ENCODE assay signal across 2 cellular contexts in genomic region chr1:21590906-21591301, GRCh38.
TF ChIP-seq lines count a peak whose summit lies in the region.

No MANE protein-coding gene starts in this region.

TF ChIP-seq in HEK293, 187 proteins besides CTCF, POLR2A, EP300 and RAD21 (continued from another document and continues in another):
- TF ChIP-seq ZNF280C (tag by site-specific recombination; IDR thresholded peaks at IDR 0.05) (no peak), INSM2 (tag by site-specific recombination; IDR thresholded peaks at IDR 0.05) (no peak), ZNF843 (tag by site-specific recombination; IDR thresholded peaks at IDR 0.05) (no peak), GLIS1 (tag by site-specific recombination; IDR thresholded peaks at IDR 0.05) (no peak), ZNF677 (tag by site-specific recombination; IDR thresholded peaks at IDR 0.05) (no peak), SETDB1 (IDR thresholded peaks at IDR 0.05; ENCODE audit: insufficient read length, low read length) (no peak), ZFP3 (tag by site-specific recombination; IDR thresholded peaks at IDR 0.05; ENCODE audit: low read depth) (no peak), RBAK (tag by site-specific recombination; IDR thresholded peaks at IDR 0.05) (no peak), PRDM6 (tag by site-specific recombination; IDR thresholded peaks at IDR 0.05) (no peak), ZNF2 (tag by site-specific recombination; IDR thresholded peaks at IDR 0.05) (no peak), ZNF600 (tag by site-specific recombination; IDR thresholded peaks at IDR 0.05) (0 out of 2 replicates have a peak, but pooled peaks have one; percentile 18), WT1 (tag by site-specific recombination; IDR thresholded peaks at IDR 0.05) (no peak), ZNF639 (tag by site-specific recombination; IDR thresholded peaks at IDR 0.05) (no peak), ZBTB8A (tag by site-specific recombination; IDR thresholded peaks at IDR 0.05) (no peak), SP7 (tag by site-specific recombination; IDR thresholded peaks at IDR 0.05) (peak; percentile 38), ZNF624 (tag by site-specific recombination; IDR thresholded peaks at IDR 0.05) (no peak), PATZ1 (tag by site-specific recombination; IDR thresholded peaks at IDR 0.05) (0 out of 2 replicates have a peak, but pooled peaks have one; percentile 1)

TF ChIP-seq in K562, 482 proteins besides CTCF, POLR2A, EP300 and RAD21 (continued from another document):
- TF ChIP-seq PKNOX1 (IDR thresholded peaks at IDR 0.05) (peak; percentile 86), ZBTB7A (IDR thresholded peaks at IDR 0.05; ENCODE audit: borderline replicate concordance, control insufficient read depth, low read depth, low read length) (no peak), ZNF766 (CRISPR knock-in tag; conservative IDR thresholded peaks at IDR 0.05) (no peak), FOS (IDR thresholded peaks at IDR 0.05; ENCODE audit: extremely low read depth, insufficient read length) (no peak), GTF2E2 (tag; IDR thresholded peaks at IDR 0.05) (no peak), CEBPZ (IDR thresholded peaks at IDR 0.05; ENCODE audit: borderline replicate concordance, low read depth, low read length) (no peak), ESRRB (CRISPR knock-in tag; IDR thresholded peaks at IDR 0.05; ENCODE audit: borderline replicate concordance) (no peak), ZNF324 (CRISPR knock-in tag; IDR thresholded peaks at IDR 0.05) (no peak), NKRF (IDR thresholded peaks at IDR 0.05; ENCODE audit: borderline replicate concordance) (no peak), ZZZ3 (IDR thresholded peaks at IDR 0.05) (no peak), FOXM1 (IDR thresholded peaks at IDR 0.05; ENCODE audit: low read depth) (no peak), FOXM1 (CRISPR knock-in tag; IDR thresholded peaks at IDR 0.05; ENCODE audit: low read depth) (no peak), MEIS2 (IDR thresholded peaks at IDR 0.05; ENCODE audit: partially characterized antibody) (peak; percentile 27), CEBPB (tag; IDR thresholded peaks at IDR 0.05) (no peak), ELF1 (tag; IDR thresholded peaks at IDR 0.05) (no peak), RNF219 (CRISPR knock-in tag; IDR thresholded peaks at IDR 0.05) (no peak), PBX2 (CRISPR knock-in tag; IDR thresholded peaks at IDR 0.05; ENCODE audit: low read depth) (peak; percentile 33; the same call in 1 of the 2 replicates), PBX2 (tag; conservative IDR thresholded peaks at IDR 0.05; ENCODE audit: low read depth) (peak; percentile 42; the same call in 1 of the 2 replicates), THAP12 (CRISPR knock-in tag; IDR thresholded peaks at IDR 0.05) (no peak), ELF4 (CRISPR knock-in tag; IDR thresholded peaks at IDR 0.05) (no peak)
TF ChIP-seq in K562: peak in this region for 3.
